ENCODE assay signal across 16 cellular contexts in genomic region chr1:213123532-213123931, GRCh38.
DNase-seq lines count a peak whose midpoint lies in the region; ATAC-seq and TF ChIP-seq lines count a peak whose summit lies in the region.
"Had no signal": no experiment of that assay in that cellular context is flagged by ENCODE, and none has a peak within 500 bp of the region (broad histone marks: within the 10 kb centered on the region; RNA-seq: fewer than 3 reads in every experiment).

No MANE protein-coding gene starts in this region.

- DNase-seq in left ventricle myocardium superior (no peak), Right ventricle myocardium inferior (ENCODE audit: missing footprints) (no peak), astrocyte of the hippocampus (ENCODE audit: low read depth, low spot score) (peak; percentile 69), kidney glomerular epithelial cell (lab: John Stamatoyannopoulos, UW) (peak; percentile 50), progenitor cell of endocrine pancreas (ENCODE audit: low spot score, unreplicated experiment) (no peak), OCI-M2 (lab: John Stamatoyannopoulos, UW; ENCODE audit: unreplicated experiment) (no peak), NCI-H774 (lab: John Stamatoyannopoulos, UW) (no peak)
- DNase-seq: activated CD4-positive, alpha-beta T cell treated with anti-CD3 and anti-CD28 coated beads, Interleukin-2, amount 50 U/mL, for 1 hour; DMS79 treated with DMSO at 0.1 percent for 48 hours; effector memory CD4-positive, alpha-beta T cell; natural killer cell; NCI-H1105 treated with DMSO at 0.1 percent for 48 hours; NCI-H526 treated with DMSO at 0.1 percent for 48 hours had no signal

- intact Hi-C loops in left ventricle myocardium superior (cut with micrococcal nuclease), result no loop called here
- intact Hi-C loops in Right ventricle myocardium inferior (cut with DNase I), result loop anchor here (10.0 kb wide), 1 partner anchor 121 kb away; no protein-coding TSS in a partner anchor

- no peak for TF ChIP-seq CTCF in progenitor cell of endocrine pancreas (IDR thresholded peaks at IDR 0.05; ENCODE audit: unreplicated experiment)

- H3K27me3 Mint-ChIP-seq in progenitor cell of endocrine pancreas, result no peaks in the 10 kb centered on the region
- H3K27me3 Mint-ChIP-seq: activated naive CD8-positive, alpha-beta T cell; stimulated activated memory B cell treated with anti-CD40 and anti-IgM and Interleukin-4, amounts not matched to agents 10 μg/mL and 1 μg/mL and 100 μg/mL, for 72 hours had no signal

- H3K4me1 Mint-ChIP-seq in progenitor cell of endocrine pancreas (ENCODE audit: low read depth), result peaks cover 19% of the 10 kb centered on the region
- H3K4me1 Mint-ChIP-seq: stimulated activated memory B cell treated with anti-CD40 and anti-IgM and Interleukin-4, amounts not matched to agents 10 μg/mL and 1 μg/mL and 100 μg/mL, for 72 hours had no signal

- no peaks in the 10 kb centered on the region for H3K9me3 Mint-ChIP-seq in progenitor cell of endocrine pancreas (ENCODE audit: low read depth)
- H3K9me3 Mint-ChIP-seq: natural killer cell; stimulated activated memory B cell treated with anti-CD40 and anti-IgM and Interleukin-4, amounts not matched to agents 10 μg/mL and 1 μg/mL and 100 μg/mL, for 72 hours had no signal

- no peak overlapping the region for H3K4me3 Mint-ChIP-seq in progenitor cell of endocrine pancreas (ENCODE audit: low read depth)
- H3K4me3 Mint-ChIP-seq: activated naive CD8-positive, alpha-beta T cell; natural killer cell; stimulated activated memory B cell treated with anti-CD40 and anti-IgM and Interleukin-4, amounts not matched to agents 10 μg/mL and 1 μg/mL and 100 μg/mL, for 72 hours had no signal

- ATAC-seq in left ventricle myocardium superior, result peak; percentile 25
- no peak for ATAC-seq in Right ventricle myocardium inferior
- no peak for ATAC-seq in GM19328 (IDR thresholded peaks at IDR 0.05; ENCODE audit: unreplicated experiment)
- ATAC-seq: natural killer cell; stimulated activated memory B cell treated with anti-CD40 and anti-IgM and Interleukin-4, amounts not matched to agents 10 μg/mL and 1 μg/mL and 100 μg/mL, for 72 hours had no signal

- H3K36me3 Mint-ChIP-seq in progenitor cell of endocrine pancreas (ENCODE audit: insufficient read depth), result peaks cover 2% of the 10 kb centered on the region
- H3K36me3 Mint-ChIP-seq: natural killer cell had no signal

- no peak overlapping the region for H3K27ac Mint-ChIP-seq in progenitor cell of endocrine pancreas
- H3K27ac Mint-ChIP-seq: activated naive CD8-positive, alpha-beta T cell; natural killer cell; stimulated activated memory B cell treated with anti-CD40 and anti-IgM and Interleukin-4, amounts not matched to agents 10 μg/mL and 1 μg/mL and 100 μg/mL, for 72 hours had no signal

Comparison
In these comparisons a context has a peak if more than half of its experiments do, and no peak if none do; other contexts are left out.
1. DNase-seq: peak in astrocyte of the hippocampus (single experiment) and kidney glomerular epithelial cell (single experiment); none in left ventricle myocardium superior (single experiment), Right ventricle myocardium inferior (single experiment), progenitor cell of endocrine pancreas (single experiment), OCI-M2 (single experiment) and NCI-H774 (single experiment).